ENCODE assay signal across 9 cellular contexts in the genomic region with DNA sequence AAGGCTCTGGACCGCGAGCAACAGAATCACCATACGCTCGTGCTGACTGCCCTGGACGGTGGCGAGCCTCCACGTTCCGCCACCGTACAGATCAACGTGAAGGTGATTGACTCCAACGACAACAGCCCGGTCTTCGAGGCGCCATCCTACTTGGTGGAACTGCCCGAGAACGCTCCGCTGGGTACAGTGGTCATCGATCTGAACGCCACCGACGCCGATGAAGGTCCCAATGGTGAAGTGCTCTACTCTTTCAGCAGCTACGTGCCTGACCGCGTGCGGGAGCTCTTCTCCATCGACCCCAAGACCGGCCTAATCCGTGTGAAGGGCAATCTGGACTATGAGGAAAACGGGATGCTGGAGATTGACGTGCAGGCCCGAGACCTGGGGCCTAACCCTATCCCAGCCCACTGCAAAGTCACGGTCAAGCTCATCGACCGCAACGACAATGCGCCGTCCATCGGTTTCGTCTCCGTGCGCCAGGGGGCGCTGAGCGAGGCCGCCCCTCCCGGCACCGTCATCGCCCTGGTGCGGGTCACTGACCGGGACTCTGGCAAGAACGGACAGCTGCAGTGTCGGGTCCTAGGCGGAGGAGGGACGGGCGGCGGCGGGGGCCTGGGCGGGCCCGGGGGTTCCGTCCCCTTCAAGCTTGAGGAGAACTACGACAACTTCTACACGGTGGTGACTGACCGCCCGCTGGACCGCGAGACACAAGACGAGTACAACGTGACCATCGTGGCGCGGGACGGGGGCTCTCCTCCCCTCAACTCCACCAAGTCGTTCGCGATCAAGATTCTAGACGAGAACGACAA. TPM values are rescaled to one million over a fixed set of nuclear protein-coding genes. Genes with fewer than 3 reads are reported as not detected.
DNase-seq lines count a peak whose midpoint lies in the region; ATAC-seq, FAIRE-seq and TF ChIP-seq lines count a peak whose summit lies in the region.
"Had no signal": no experiment of that assay in that cellular context is flagged by ENCODE, and none has a peak within 500 bp of the region (broad histone marks: within the 10 kb centered on the region; RNA-seq: fewer than 3 reads in every experiment).

No MANE protein-coding gene starts in this region.

- 18% methylated on average over 58 of the region's 77 CpGs for WGBS in hepatocyte (ENCODE audit: low lambda C conversion rate, missing lambda C conversion rate)

- H3K9me2 ChIP-seq in hepatocyte (replicated peaks; ENCODE audit: insufficient read depth), result no peaks in the 10 kb centered on the region

- TF ChIP-seq CTCF in hepatocyte (IDR thresholded peaks at IDR 0.05; ENCODE audit: poor library complexity), result peak; percentile 67

- H3K4me1 ChIP-seq in hepatocyte (ENCODE audit: insufficient read depth), result peaks cover 11% of the 10 kb centered on the region
- H3K4me1 ChIP-seq: SJCRH30 had no signal

- ATAC-seq in HG03045 (IDR thresholded peaks at IDR 0.05; ENCODE audit: unreplicated experiment) (no peak), HG02588 (IDR thresholded peaks at IDR 0.05; ENCODE audit: unreplicated experiment) (no peak), HG03571 (IDR thresholded peaks at IDR 0.05; ENCODE audit: unreplicated experiment) (no peak)

- DNase-seq in D341Med (ENCODE audit: low spot score), result peak; percentile 67
- DNase-seq in anterior cingulate cortex (lab: John Stamatoyannopoulos, UW), result peak in 57 of 58 donors; percentile 11 to 86 (median 74)
- DNase-seq in hepatocyte (ENCODE audit: low spot score), result peak; percentile 60
- peak; percentile 73 to 97 (median 81) for DNase-seq in posterior cingulate gyrus
- no peak for DNase-seq in GM12891 (ENCODE audit: insufficient read length, low spot score)
- DNase-seq: SJCRH30 had no signal

- peak overlapping the region; percentile 94 for H3K4me2 ChIP-seq in hepatocyte

- no peaks in the 10 kb centered on the region for H4K20me1 ChIP-seq in hepatocyte (ENCODE audit: insufficient read depth, poor library complexity, severe bottlenecking)

- peak overlapping the region; percentile 7 for H3K4me3 ChIP-seq in hepatocyte
- H3K4me3 ChIP-seq: SJCRH30 had no signal

- H2AFZ ChIP-seq in hepatocyte, result peak overlapping the region; percentile 35

- peaks cover 7% of the 10 kb centered on the region for H3K79me2 ChIP-seq in hepatocyte

- H3K9me3 ChIP-seq in hepatocyte (ENCODE audit: low read depth), result no peaks in the 10 kb centered on the region
- H3K9me3 ChIP-seq: SJCRH30 had no signal

- intact Hi-C loops in posterior cingulate gyrus (cut with DNase I), result loop anchor here (5.0 kb wide), 1 partner anchor 84 kb away; no protein-coding TSS in a partner anchor

- H3K27me3 ChIP-seq in hepatocyte, result peaks cover 29% of the 10 kb centered on the region
- H3K27me3 ChIP-seq: SJCRH30 had no signal

- H3K27ac ChIP-seq in hepatocyte, result no peak overlapping the region
- H3K27ac ChIP-seq: SJCRH30 had no signal

- FAIRE-seq in GM12891 (lab: Jason Lieb, UNC), result no peak

- no peaks in the 10 kb centered on the region for H3K36me3 ChIP-seq in hepatocyte (replicated peaks; ENCODE audit: insufficient read depth, low read depth)
- H3K36me3 ChIP-seq: SJCRH30 had no signal

- TF ChIP-seq POLR2A in GM12891 (IDR thresholded peaks at IDR 0.05; ENCODE audit: low read depth, low read length), result no peak

TF ChIP-seq in GM12891, 5 proteins besides CTCF, POLR2A, EP300 and RAD21:
- TF ChIP-seq TAF1 (IDR thresholded peaks at IDR 0.05; ENCODE audit: low read depth, low read length), result no peak
- no peak for TF ChIP-seq POLR2AphosphoS5 (IDR thresholded peaks at IDR 0.05; ENCODE audit: low read depth, low read length)
- no peak for TF ChIP-seq PAX5 (IDR thresholded peaks at IDR 0.05; ENCODE audit: insufficient read depth, low read length, severe bottlenecking)
- TF ChIP-seq SPI1 (IDR thresholded peaks at IDR 0.05; ENCODE audit: low read depth, low read length), result no peak
- TF ChIP-seq POU2F2 (IDR thresholded peaks at IDR 0.05; ENCODE audit: low read depth, low read length), result no peak

RNA-seq across cellular contexts. Expression of a gene that starts 1.8 kb away (rescaled TPM):
- total RNA-seq in hepatocyte, result 10.2 and 10.3 TPM in 2 replicates
- 3.2 and 3.5 TPM in 2 replicates for polyA plus RNA-seq in hepatocyte
- not detected for polyA plus RNA-seq in GM12891 (2012; ENCODE audit: low read depth, missing spikeins)
